In genomic region chr16:70523013-70523620, GRCh38 we compare ENCODE assay signal across 8 cellular contexts. TPM values are rescaled to one million over a fixed set of nuclear protein-coding genes. Genes with fewer than 3 reads are reported as not detected.
DNase-seq lines count a peak whose midpoint lies in the region; ATAC-seq and TF ChIP-seq lines count a peak whose summit lies in the region.

Gene COG4, minus strand, starts transcription at chr16:70523554. Its CDS starts 11 bp downstream, at chr16:70523543.

- no peaks in the 10 kb centered on the region for H3K27me3 Mint-ChIP-seq in CD4-positive, alpha-beta T cell
- H3K27me3 Mint-ChIP-seq in activated T-helper 2 cell treated with anti-CD3 and anti-CD28 coated beads, Interferon-gamma antibody, Interleukin-2, Interleukin-4, amounts not matched to agents 10 μg/mL and 5 μg/mL and 100 μg/mL, durations not matched to agents 14 hours and 24 hours and 36 hours (ENCODE audit: low read depth), result no peaks in the 10 kb centered on the region
- no peaks in the 10 kb centered on the region for H3K27me3 Mint-ChIP-seq in naive thymus-derived CD8-positive, alpha-beta T cell

- no peaks in the 10 kb centered on the region for H3K27me3 ChIP-seq in CD4-positive, alpha-beta T cell (ENCODE audit: control insufficient read depth, insufficient read depth, low read length)

- peaks cover 59% of the 10 kb centered on the region for H3K4me1 Mint-ChIP-seq in CD4-positive, alpha-beta T cell (ENCODE audit: low read depth)
- H3K4me1 Mint-ChIP-seq in activated T-helper 2 cell treated with anti-CD3 and anti-CD28 coated beads, Interferon-gamma antibody, Interleukin-2, Interleukin-4, amounts not matched to agents 10 μg/mL and 5 μg/mL and 100 μg/mL, durations not matched to agents 14 hours and 24 hours and 36 hours (ENCODE audit: low read depth), result peaks cover 41% of the 10 kb centered on the region
- peaks cover 19 to 69% (median 57%) of the 10 kb centered on the region in 4 donors for H3K4me1 Mint-ChIP-seq in naive thymus-derived CD8-positive, alpha-beta T cell

- H3K27ac Mint-ChIP-seq in CD4-positive, alpha-beta T cell, result peak within 1 kb of the TSS; percentile 97
- H3K27ac Mint-ChIP-seq in activated T-helper 2 cell treated with anti-CD3 and anti-CD28 coated beads, Interferon-gamma antibody, Interleukin-2, Interleukin-4, amounts not matched to agents 10 μg/mL and 5 μg/mL and 100 μg/mL, durations not matched to agents 14 hours and 24 hours and 36 hours, result peak within 1 kb of the TSS; percentile 98
- H3K27ac Mint-ChIP-seq in naive thymus-derived CD8-positive, alpha-beta T cell, result peak within 1 kb of the TSS; percentile 96 to 100 (median 99)

- peaks cover 69% of the 10 kb centered on the region for H3K36me3 Mint-ChIP-seq in CD4-positive, alpha-beta T cell (ENCODE audit: low read depth)
- peaks cover 50% of the 10 kb centered on the region for H3K36me3 Mint-ChIP-seq in activated T-helper 2 cell treated with anti-CD3 and anti-CD28 coated beads, Interferon-gamma antibody, Interleukin-2, Interleukin-4, amounts not matched to agents 10 μg/mL and 5 μg/mL and 100 μg/mL, durations not matched to agents 14 hours and 24 hours and 36 hours (ENCODE audit: low read depth)
- peaks cover 7 to 29% (median 7%) of the 10 kb centered on the region in 3 donors for H3K36me3 Mint-ChIP-seq in naive thymus-derived CD8-positive, alpha-beta T cell

- peak within 1 kb of the TSS; percentile 94 for H3K27ac ChIP-seq in CD4-positive, alpha-beta T cell (ENCODE audit: low read depth, low read length)
- peak within 1 kb of the TSS; percentile 83 for H3K27ac ChIP-seq in RWPE1

- peak; percentile 83 to 92 (median 89) for DNase-seq in CD4-positive, alpha-beta T cell
- peak; percentile 86 for DNase-seq in GM20000 (ENCODE audit: low spot score)
- DNase-seq in HuH-7.5 (ENCODE audit: low spot score), result peak; percentile 81
- peak; percentile 89 for DNase-seq in RWPE1 (ENCODE audit: low spot score)
- peak; percentile 86 for DNase-seq in activated T-helper 2 cell treated with anti-CD3 and anti-CD28 coated beads, Interferon-gamma antibody, Interleukin-2, Interleukin-4, amounts not matched to agents 10 μg/mL and 5 μg/mL and 100 μg/mL, durations not matched to agents 14 hours and 24 hours and 36 hours (ENCODE audit: low spot score)
- DNase-seq in fibroblast of mammary gland (ENCODE audit: low read depth), result peak; percentile 79
- peak in 9 of 10 donors; percentile 84 to 95 (median 90) for DNase-seq in naive thymus-derived CD8-positive, alpha-beta T cell
- peak; percentile 82 to 97 (median 89) for DNase-seq in stimulated activated naive CD4-positive, alpha-beta T cell (lab: John Stamatoyannopoulos, UW)

- POLR2A ChIA-PET in CD4-positive, alpha-beta T cell (lab: Charles Lee), result interaction anchor here (0.6 to 2.6 kb wide), 19 partner anchors 11 to 762 kb away, joined by 3 to 30 read pairs (median 4); partner anchors contain the start of genes AARS1, DDX19A, DDX19B and EXOSC6
- POLR2A ChIA-PET in RWPE1 (lab: Yijun Ruan, JAX; ENCODE audit: low non-redundant PET), result interaction anchor here (0.6 kb wide), 2 partner anchors 129 to 223 kb away, joined by 3 read pairs; no protein-coding TSS in a partner anchor
- POLR2A ChIA-PET in naive thymus-derived CD8-positive, alpha-beta T cell (lab: Charles Lee), result interaction anchor here (0.6 to 3.3 kb wide), 7 partner anchors 14 to 234 kb away, joined by 3 to 38 read pairs (median 5); partner anchors contain the start of genes AARS1 and DDX19A

- no peaks in the 10 kb centered on the region for H3K9me3 Mint-ChIP-seq in CD4-positive, alpha-beta T cell
- H3K9me3 Mint-ChIP-seq in activated T-helper 2 cell treated with anti-CD3 and anti-CD28 coated beads, Interferon-gamma antibody, Interleukin-2, Interleukin-4, amounts not matched to agents 10 μg/mL and 5 μg/mL and 100 μg/mL, durations not matched to agents 14 hours and 24 hours and 36 hours, result no peaks in the 10 kb centered on the region
- no peaks in the 10 kb centered on the region for H3K9me3 Mint-ChIP-seq in naive thymus-derived CD8-positive, alpha-beta T cell

- intact Hi-C loops in CD4-positive, alpha-beta T cell (cut with DNase I, micrococcal nuclease), result loop anchor here (1.0 to 10.0 kb wide), 10 partner anchors 71 to 1988 kb away; partner anchors contain the start of genes DDX19A (in 2 of the 2), COG8 (in 1 of the 2), DHODH (in 1 of the 2) and EXOSC6 (in 1 of the 2)
- intact Hi-C loops in activated T-helper 2 cell treated with anti-CD3 and anti-CD28 coated beads, Interferon-gamma antibody, Interleukin-2, Interleukin-4, amounts not matched to agents 10 μg/mL and 5 μg/mL and 100 μg/mL, durations not matched to agents 14 hours and 24 hours and 36 hours (cut with micrococcal nuclease), result loop anchor here (1.0 to 10.0 kb wide), 8 partner anchors 46 to 761 kb away; partner anchors contain the start of genes AARS1, DDX19A, ST3GAL2 and WWP2

- H3K4me3 Mint-ChIP-seq in CD4-positive, alpha-beta T cell, result peak within 1 kb of the TSS; percentile 95
- H3K4me3 Mint-ChIP-seq in activated T-helper 2 cell treated with anti-CD3 and anti-CD28 coated beads, Interferon-gamma antibody, Interleukin-2, Interleukin-4, amounts not matched to agents 10 μg/mL and 5 μg/mL and 100 μg/mL, durations not matched to agents 14 hours and 24 hours and 36 hours (ENCODE audit: low read depth), result peak within 1 kb of the TSS; percentile 96
- peak within 1 kb of the TSS; percentile 94 to 100 (median 98) for H3K4me3 Mint-ChIP-seq in naive thymus-derived CD8-positive, alpha-beta T cell

- ATAC-seq in CD4-positive, alpha-beta T cell (ENCODE audit: poor library complexity), result peak; percentile 76
- peak; percentile 80 to 81 for ATAC-seq in naive thymus-derived CD8-positive, alpha-beta T cell

- H3K9me3 ChIP-seq in CD4-positive, alpha-beta T cell (ENCODE audit: control insufficient read depth, low read length), result no peaks in the 10 kb centered on the region

- CTCF ChIA-PET in CD4-positive, alpha-beta T cell (lab: Charles Lee), result interaction anchor here (0.7 to 1.4 kb wide), 2 partner anchors 14 to 214 kb away, joined by 3 to 5 read pairs; no protein-coding TSS in a partner anchor
- CTCF ChIA-PET in RWPE1 (lab: Yijun Ruan, JAX), result interaction anchor here (0.6 to 1.2 kb wide), 2 partner anchors 14 to 40 kb away, joined by 5 to 6 read pairs; no protein-coding TSS in a partner anchor

- no peak for TF ChIP-seq CTCF in CD4-positive, alpha-beta T cell (IDR thresholded peaks at IDR 0.05)
- TF ChIP-seq CTCF in GM20000 (IDR thresholded peaks at IDR 0.05; ENCODE audit: extremely low read depth, missing control alignments) (no peak), RWPE1 (conservative IDR thresholded peaks at IDR 0.05; ENCODE audit: low read depth) (no peak), fibroblast of mammary gland (conservative IDR thresholded peaks at IDR 0.05; ENCODE audit: control insufficient read depth, insufficient read depth, low read depth, low read length) (no peak)

- peak within 1 kb of the TSS; percentile 98 for H3K4me3 ChIP-seq in fibroblast of mammary gland (ENCODE audit: control insufficient read depth, low read depth, low read length)

RNA-seq across cellular contexts. Expression of gene COG4, which starts in this region (rescaled TPM):
- total RNA-seq in CD4-positive, alpha-beta T cell, result 10 to 100 TPM; 15.9 to 19.3 TPM
- 37.9 and 44.5 TPM in 2 replicates for total RNA-seq in activated T-helper 2 cell treated with anti-CD3 and anti-CD28 coated beads, Interferon-gamma antibody, Interleukin-2, Interleukin-4, amounts not matched to agents 10 μg/mL and 5 μg/mL and 100 μg/mL, durations not matched to agents 14 hours and 24 hours and 36 hours
- 10 to 100 TPM; 57.4 to 57.6 TPM for total RNA-seq in naive thymus-derived CD8-positive, alpha-beta T cell
- polyA plus RNA-seq in naive thymus-derived CD8-positive, alpha-beta T cell, result 10 to 100 TPM; 52.4 to 58.6 (median 52.8) TPM

Comparison
In these comparisons a context has a peak if more than half of its experiments do, and no peak if none do; other contexts are left out.
1. Peak in every context shown above with its lines: DNase-seq, ATAC-seq, H3K4me3 ChIP-seq and H3K27ac ChIP-seq.